In the genomic region with DNA sequence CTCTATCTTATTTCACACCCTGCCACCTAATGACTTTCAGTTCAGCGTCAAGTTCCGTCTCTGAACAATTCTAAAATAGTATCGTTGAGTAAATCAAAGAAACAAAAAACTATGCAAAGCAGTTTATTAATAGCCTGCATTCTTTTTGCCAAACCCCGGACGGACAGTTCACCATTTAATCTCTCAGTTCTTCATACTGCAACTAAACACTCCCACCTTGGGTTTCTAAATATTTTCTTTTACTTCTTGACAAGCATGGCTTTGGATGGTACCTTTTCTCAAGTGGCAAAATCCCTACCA, we compare ENCODE assay signal across 12 cellular contexts. TPM values are rescaled to one million over a fixed set of nuclear protein-coding genes. Genes with fewer than 3 reads are reported as not detected.
A peak's percentile ranks its signal among the peaks of the same experiment; 100 is the strongest.
DNase-seq lines count a peak whose midpoint lies in the region; ATAC-seq and TF ChIP-seq lines count a peak whose summit lies in the region.
"Had no signal": no experiment of that assay in that cellular context is flagged by ENCODE, and none has a peak within 500 bp of the region (broad histone marks: within the 10 kb centered on the region; RNA-seq: fewer than 3 reads in every experiment).

No MANE protein-coding gene starts in this region.

- H3K4me1 ChIP-seq in esophagus squamous epithelium: peaks cover 12 to 22% (median 16%) of the 10 kb centered on the region in 3 donors

- no peaks in the 10 kb centered on the region for H3K9me3 Mint-ChIP-seq in immature natural killer cell
- H3K9me3 Mint-ChIP-seq: activated CD4-positive, alpha-beta memory T cell treated with anti-CD3 and anti-CD28 coated beads for 36 hours; central memory CD8-positive, alpha-beta T cell had no signal

- intact Hi-C loops in esophagus squamous epithelium (cut with DNase I): no loop called here

- no peak for TF ChIP-seq POLR2A in esophagus squamous epithelium (IDR thresholded peaks at IDR 0.05)

- H3K4me3 ChIP-seq in GM06990 (replicated peaks; ENCODE audit: low read depth, low read length) (peak overlapping the region; percentile 52), esophagus squamous epithelium (peak overlapping the region; percentile 6 to 66 (median 38))

- H3K36me3 Mint-ChIP-seq in immature natural killer cell: peaks cover 0 to 4% (median 0%) of the 10 kb centered on the region in 3 donors
- H3K36me3 Mint-ChIP-seq: activated CD4-positive, alpha-beta memory T cell treated with anti-CD3 and anti-CD28 coated beads for 36 hours had no signal

- no peak overlapping the region for H3K27ac Mint-ChIP-seq in immature natural killer cell
- H3K27ac Mint-ChIP-seq: activated CD4-positive, alpha-beta memory T cell treated with anti-CD3 and anti-CD28 coated beads for 36 hours had no signal

- H3K36me3 ChIP-seq in GM06990 (ENCODE audit: control insufficient read depth, insufficient read depth, low read length) (no peaks in the 10 kb centered on the region), esophagus squamous epithelium (no peaks in the 10 kb centered on the region)

- peaks cover 8 to 16% (median 8%) of the 10 kb centered on the region in 3 donors for H3K27me3 Mint-ChIP-seq in immature natural killer cell (ENCODE audit: low read depth in 3 of 3)

- H3K27ac ChIP-seq in esophagus squamous epithelium: peak overlapping the region; percentile 28 to 88 (median 76)

- ATAC-seq in GM19452 (IDR thresholded peaks at IDR 0.05; ENCODE audit: unreplicated experiment) (peak; percentile 82), HG03060 (IDR thresholded peaks at IDR 0.05; ENCODE audit: low read depth, unreplicated experiment) (peak; percentile 81)

- DNase-seq in GM06990 (ENCODE audit: extremely low read depth, insufficient read length) (peak; percentile 44), esophagus squamous epithelium (lab: John Stamatoyannopoulos, UW) (no peak), immature natural killer cell (no peak), NCI-H1930 (lab: John Stamatoyannopoulos, UW) (no peak), HPDE6-E6E7 (ENCODE audit: extremely low spot score) (no peak), activated gamma-delta T cell (lab: John Stamatoyannopoulos, UW) (no peak)
- DNase-seq: activated CD4-positive, alpha-beta memory T cell treated with anti-CD3 and anti-CD28 coated beads for 36 hours; KG1; posterior cingulate gyrus had no signal

- WGBS in esophagus squamous epithelium, 2 donors: 20 to 41% methylated on average over 5 of the region's 5 CpGs

- peaks cover 3% of the 10 kb centered on the region; the same call in 1 of the 2 replicates for H3K27me3 ChIP-seq in GM06990 (replicated peaks; ENCODE audit: control insufficient read depth, insufficient read depth, low read length)
- H3K27me3 ChIP-seq in esophagus squamous epithelium: peaks cover 0 to 50% (median 5%) of the 10 kb centered on the region in 4 donors

- no peaks in the 10 kb centered on the region for H3K9me3 ChIP-seq in esophagus squamous epithelium

- H3K4me1 Mint-ChIP-seq in immature natural killer cell: peaks cover 1 to 6% of the 10 kb centered on the region in 2 donors

- no peak overlapping the region for H3K4me3 Mint-ChIP-seq in immature natural killer cell
- H3K4me3 Mint-ChIP-seq: activated CD4-positive, alpha-beta memory T cell treated with anti-CD3 and anti-CD28 coated beads for 36 hours; central memory CD8-positive, alpha-beta T cell had no signal

- TF ChIP-seq CTCF in GM06990 (IDR thresholded peaks at IDR 0.05; ENCODE audit: insufficient read depth, low read length, poor library complexity, severe bottlenecking) (no peak), esophagus squamous epithelium (IDR thresholded peaks at IDR 0.05) (no peak)

RNA-seq across cellular contexts. Expression of gene MYH11, which starts 1.2 kb away (rescaled TPM):
- 1,000 to 10,000 TPM in 1 of 4 donors, 100 to 1,000 TPM in 3; 121 to 1,349 (median 217) TPM for total RNA-seq in esophagus squamous epithelium
- 1 to 10 TPM in 1 of 3 donors, under 1 TPM in 1, not detected in 1; 0.32 to 1.6 TPM for polyA plus RNA-seq in immature natural killer cell

RNA-seq across cellular contexts. Expression of gene CEP20, which starts 32.7 kb away (rescaled TPM):
- total RNA-seq in esophagus squamous epithelium: 10 to 100 TPM; 36.1 to 74.3 (median 42.5) TPM
- polyA plus RNA-seq in immature natural killer cell: 10 to 100 TPM; 32.2 to 41.9 (median 35.8) TPM
